ENCODE assay signal across 10 cellular contexts in the genomic region with DNA sequence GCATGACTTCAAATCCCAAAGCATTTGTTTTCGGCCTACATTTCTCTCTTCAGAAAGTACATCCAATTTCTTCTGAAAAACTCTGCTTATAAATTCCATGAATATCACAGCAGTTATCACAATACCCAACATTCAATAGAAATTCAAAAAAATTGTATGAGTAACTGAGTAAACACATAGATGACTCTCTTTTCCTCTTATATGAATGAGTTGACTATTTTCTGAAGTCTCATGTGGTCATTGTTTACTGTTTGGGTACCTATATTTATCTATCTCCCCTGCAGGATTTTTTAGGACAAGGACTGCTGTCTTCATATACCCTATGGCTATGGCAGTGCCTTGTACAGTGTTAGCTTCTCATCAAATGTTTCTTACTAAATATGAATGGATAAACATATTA.
"Had no signal": no experiment of that assay in that cellular context is flagged by ENCODE, and none has a peak within 500 bp of the region (broad histone marks: within the 10 kb centered on the region; RNA-seq: fewer than 3 reads in every experiment).

No MANE protein-coding gene starts in this region.

- H3K36me3 ChIP-seq: HAP-1 had no signal

- ATAC-seq: HCT116, HepG2 had no signal

- DNase-seq: GM23248, GOT3, H7, HFFc6, KBM-7 had no signal

- H3K4me1 ChIP-seq: HAP-1 had no signal

- H3K4me2 ChIP-seq: KMS-11 had no signal

- FAIRE-seq: HepG2 had no signal

- H3K4me3 ChIP-seq: GM23248, HAP-1 had no signal

- H2AFZ ChIP-seq: GM23248 had no signal

- H3K9ac ChIP-seq: GM23248, KMS-11 had no signal

- H3K9me3 ChIP-seq: HAP-1 had no signal

- H3K27ac ChIP-seq: GM23248, HL-60, KMS-11 had no signal
